In the genomic region with DNA sequence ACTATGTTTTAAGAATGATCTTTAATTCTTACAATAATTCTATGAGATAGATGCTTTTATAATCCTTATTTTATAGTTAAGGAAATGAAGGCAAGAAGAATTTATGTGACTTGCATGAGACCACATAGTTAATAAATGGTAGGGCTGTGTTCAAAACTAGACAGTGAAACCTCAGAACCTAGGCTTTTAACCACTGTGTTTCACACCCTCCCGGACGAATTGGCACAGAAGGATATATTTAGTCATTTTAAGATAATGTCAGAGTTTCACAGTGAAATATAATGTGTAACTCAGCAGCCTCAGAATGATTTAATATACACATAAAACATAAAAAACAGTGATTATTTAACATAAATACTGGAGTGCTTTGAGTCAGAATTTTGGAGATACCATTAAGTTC, we compare ENCODE assay signal across 11 cellular contexts. TPM values are rescaled to one million over a fixed set of nuclear protein-coding genes. Genes with fewer than 3 reads are reported as not detected.
DNase-seq lines count a peak whose midpoint lies in the region; ATAC-seq, FAIRE-seq and TF ChIP-seq lines count a peak whose summit lies in the region.
"Had no signal": no experiment of that assay in that cellular context is flagged by ENCODE, and none has a peak within 500 bp of the region (broad histone marks: within the 10 kb centered on the region; RNA-seq: fewer than 3 reads in every experiment).

No MANE protein-coding gene starts in this region.

- H3K27ac ChIP-seq in left lung = no peak overlapping the region
- H3K27ac ChIP-seq: GM23248, lower lobe of right lung had no signal

- no peak for FAIRE-seq in GM12892 (lab: Jason Lieb, UNC)

- intact Hi-C loops in left lung (cut with DNase I) = no loop called here

- no peak overlapping the region for H3K4me3 Mint-ChIP-seq in T-helper 2 cell treated with Interferon-gamma antibody and Interleukin-4, amounts not matched to agents 5 μg/mL and 100 μg/mL, for 36 hours
- H3K4me3 Mint-ChIP-seq in mesothelial cell of epicardium = no peak overlapping the region

- no peak for TF ChIP-seq POLR2A in GM12892 (IDR thresholded peaks at IDR 0.05; ENCODE audit: low read depth, low read length)

- peaks cover 23% of the 10 kb centered on the region for H3K36me3 Mint-ChIP-seq in T-helper 2 cell treated with Interferon-gamma antibody and Interleukin-4, amounts not matched to agents 5 μg/mL and 100 μg/mL, for 36 hours (ENCODE audit: low read depth)
- H3K36me3 Mint-ChIP-seq in mesothelial cell of epicardium = peaks cover 21% of the 10 kb centered on the region

- no peak overlapping the region for H3K4me3 ChIP-seq in left lung
- H3K4me3 ChIP-seq: GM23248, lower lobe of right lung had no signal

- H3K9me3 ChIP-seq in left lung = no peaks in the 10 kb centered on the region
- H3K9me3 ChIP-seq: lower lobe of right lung had no signal

- peak; percentile 92 for ATAC-seq in GM19043 (IDR thresholded peaks at IDR 0.05; ENCODE audit: low read depth, unreplicated experiment)
- peak; percentile 59 for ATAC-seq in HG02870 (IDR thresholded peaks at IDR 0.05; ENCODE audit: unreplicated experiment)
- no peak for ATAC-seq in left lung
- ATAC-seq: lower lobe of right lung had no signal

- H3K9me3 Mint-ChIP-seq in T-helper 2 cell treated with Interferon-gamma antibody and Interleukin-4, amounts not matched to agents 5 μg/mL and 100 μg/mL, for 36 hours = no peaks in the 10 kb centered on the region
- H3K9me3 Mint-ChIP-seq in mesothelial cell of epicardium = no peaks in the 10 kb centered on the region

- H3K4me1 Mint-ChIP-seq in T-helper 2 cell treated with Interferon-gamma antibody and Interleukin-4, amounts not matched to agents 5 μg/mL and 100 μg/mL, for 36 hours (ENCODE audit: low read depth) = peaks cover 17% of the 10 kb centered on the region
- H3K4me1 Mint-ChIP-seq in mesothelial cell of epicardium = no peaks in the 10 kb centered on the region

- no peaks in the 10 kb centered on the region for H3K27me3 ChIP-seq in left lung

- no peak overlapping the region for H3K27ac Mint-ChIP-seq in T-helper 2 cell treated with Interferon-gamma antibody and Interleukin-4, amounts not matched to agents 5 μg/mL and 100 μg/mL, for 36 hours
- H3K27ac Mint-ChIP-seq in mesothelial cell of epicardium = no peak overlapping the region

- H3K36me3 ChIP-seq in left lung = peaks cover 0 to 48% of the 10 kb centered on the region in 2 donors

- no peaks in the 10 kb centered on the region for H3K4me1 ChIP-seq in left lung
- H3K4me1 ChIP-seq: lower lobe of right lung had no signal

- H3K27me3 Mint-ChIP-seq in T-helper 2 cell treated with Interferon-gamma antibody and Interleukin-4, amounts not matched to agents 5 μg/mL and 100 μg/mL, for 36 hours (ENCODE audit: low read depth) = no peaks in the 10 kb centered on the region
- H3K27me3 Mint-ChIP-seq in mesothelial cell of epicardium (ENCODE audit: low read depth) = no peaks in the 10 kb centered on the region

- TF ChIP-seq CTCF in mesothelial cell of epicardium (IDR thresholded peaks at IDR 0.05; ENCODE audit: unreplicated experiment) = no peak
- TF ChIP-seq CTCF in left lung (IDR thresholded peaks at IDR 0.05) = no peak

- peak; percentile 17 for DNase-seq in GM12892 (ENCODE audit: insufficient read length)
- DNase-seq in T-helper 2 cell treated with Interferon-gamma antibody and Interleukin-4, amounts not matched to agents 5 μg/mL and 100 μg/mL, for 36 hours (ENCODE audit: low spot score) = peak; percentile 47
- no peak for DNase-seq in mesothelial cell of epicardium (ENCODE audit: low spot score in 2 of 2, unreplicated experiment in 2 of 2)
- DNase-seq in epidermal melanocyte (ENCODE audit: insufficient read length, low spot score) = no peak
- no peak for DNase-seq in DMS53 (lab: John Stamatoyannopoulos, UW)
- no peak for DNase-seq in left lung
- DNase-seq: GM23248, Kasumi-1, lower lobe of right lung had no signal

RNA-seq across cellular contexts. Expression of a gene that starts 57.0 kb away (rescaled TPM):
- 33.6 TPM for polyA plus RNA-seq in GM12892 (2012; ENCODE audit: missing spikeins)
- total RNA-seq in mesothelial cell of epicardium (27.9 to 32.7 TPM (median 30.2 TPM) in 3 replicates), left lung (10 to 100 TPM; 17.7 to 35.5 TPM)

Comparison
In these comparisons a context has a peak if more than half of its experiments do, and no peak if none do; other contexts are left out.
1. DNase-seq: peak in GM12892 (single experiment) and T-helper 2 cell treated with Interferon-gamma antibody and Interleukin-4, amounts not matched to agents 5 μg/mL and 100 μg/mL, for 36 hours (single experiment); none in mesothelial cell of epicardium (0 of 2), epidermal melanocyte (single experiment), DMS53 (single experiment) and left lung (0 of 2).